ENCODE assay signal across 1 cellular context in genomic region chrX:153926594-153926862, GRCh38.
TF ChIP-seq lines count a peak whose summit lies in the region.

No MANE protein-coding gene starts in this region.

TF ChIP-seq in HCT116, 20 proteins besides CTCF, POLR2A, EP300 and RAD21 (continued from another document):
- no peak for TF ChIP-seq YY1 (IDR thresholded peaks at IDR 0.05; ENCODE audit: extremely low read depth, insufficient replicate concordance, low read depth, low read length)
- no peak for TF ChIP-seq ZFX (IDR thresholded peaks at IDR 0.05)
- TF ChIP-seq SIN3A (IDR thresholded peaks at IDR 0.05; ENCODE audit: low read depth): no peak
- TF ChIP-seq TCF7L2 (IDR thresholded peaks at IDR 0.05; ENCODE audit: borderline replicate concordance, extremely low read depth, insufficient read depth, insufficient read length): no peak
- TF ChIP-seq CBX3 (IDR thresholded peaks at IDR 0.05; ENCODE audit: low read depth): no peak
- TF ChIP-seq SRF (IDR thresholded peaks at IDR 0.05; ENCODE audit: low read depth): no peak
- TF ChIP-seq, protein P1, sequence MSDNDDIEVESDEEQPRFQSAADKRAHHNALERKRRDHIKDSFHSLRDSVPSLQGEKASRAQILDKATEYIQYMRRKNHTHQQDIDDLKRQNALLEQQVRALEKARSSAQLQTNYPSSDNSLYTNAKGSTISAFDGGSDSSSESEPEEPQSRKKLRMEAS (IDR thresholded peaks at IDR 0.05): no peak
- no peak for TF ChIP-seq POLR2AphosphoS5 (IDR thresholded peaks at IDR 0.05; ENCODE audit: low read depth, low read length)
- no peak for TF ChIP-seq SP1 (IDR thresholded peaks at IDR 0.05; ENCODE audit: low read depth)
